In genomic region chr9:98916660-98917059, GRCh38 we compare ENCODE assay signal across 1 cellular context.
TF ChIP-seq lines count a peak whose summit lies in the region.

No MANE protein-coding gene starts in this region.

TF ChIP-seq in K562, 482 proteins besides CTCF, POLR2A, EP300 and RAD21 (continued from another document):
- TF ChIP-seq MGA (IDR thresholded peaks at IDR 0.05) (peak; percentile 78), ZBTB7A (IDR thresholded peaks at IDR 0.05; ENCODE audit: borderline replicate concordance, control insufficient read depth, low read depth, low read length) (peak; percentile 45; the same call in 1 of the 2 replicates), FUS (optimal IDR thresholded peaks at IDR 0.05; ENCODE audit: low read depth, low read length) (no peak)
